ENCODE assay signal across 26 cellular contexts in the genomic region with DNA sequence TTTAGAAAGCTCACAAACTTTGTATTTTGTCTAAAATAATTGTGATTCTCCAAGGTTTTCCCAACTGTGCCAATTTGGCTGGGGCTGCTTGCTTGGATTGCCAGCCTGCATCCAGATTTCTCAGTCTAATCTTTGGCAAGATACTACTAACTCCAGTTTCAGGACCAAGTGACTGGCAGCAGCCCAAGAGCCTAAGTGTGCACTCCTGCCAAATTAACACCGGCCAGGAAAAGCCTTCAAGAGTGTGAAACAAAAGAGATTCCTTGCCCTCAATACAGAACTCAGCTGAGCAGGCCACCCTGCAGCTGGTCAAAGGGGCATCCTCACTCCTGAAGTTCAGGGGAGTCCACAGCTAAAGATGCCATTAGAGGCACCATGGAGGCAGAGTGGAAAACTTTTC.
DNase-seq lines count a peak whose midpoint lies in the region; ATAC-seq lines count a peak whose summit lies in the region.
"Had no signal": no experiment of that assay in that cellular context is flagged by ENCODE, and none has a peak within 500 bp of the region (broad histone marks: within the 10 kb centered on the region; RNA-seq: fewer than 3 reads in every experiment).

No MANE protein-coding gene starts in this region.

- intact Hi-C loops in Right ventricle myocardium superior (cut with DNase I) (no loop called here), cardiac septum (cut with DNase I) (no loop called here)

- no peak for ATAC-seq in Right ventricle myocardium superior (ENCODE audit: poor library complexity)
- no peak for ATAC-seq in natural killer cell treated with Interleukin-12 subunit alpha and Interleukin-12 subunit beta and Interleukin-15 and Interleukin-18, amount 100 ng/mL, for 72 hours
- no peak for ATAC-seq in GM19035 (IDR thresholded peaks at IDR 0.05; ENCODE audit: unreplicated experiment)
- no peak for ATAC-seq in HG03025 (IDR thresholded peaks at IDR 0.05; ENCODE audit: low FRiP score, unreplicated experiment)
- ATAC-seq: activated CD8-positive, alpha-beta T cell treated with anti-CD3 and anti-CD28 coated beads for 36 hours; esophagus mucosa; gastroesophageal sphincter; Panc1; stimulated activated memory B cell treated with anti-CD40 and anti-IgM and Interleukin-4, amounts not matched to agents 10 μg/mL and 1 μg/mL and 100 μg/mL, for 72 hours had no signal

- peaks cover 4% of the 10 kb centered on the region for H3K9me3 Mint-ChIP-seq in natural killer cell treated with Interleukin-12 subunit alpha and Interleukin-12 subunit beta and Interleukin-15 and Interleukin-18, amount 100 ng/mL, for 72 hours

- H3K4me3 Mint-ChIP-seq in natural killer cell treated with Interleukin-12 subunit alpha and Interleukin-12 subunit beta and Interleukin-15 and Interleukin-18, amount 100 ng/mL, for 72 hours: no peak overlapping the region
- H3K4me3 Mint-ChIP-seq: activated CD8-positive, alpha-beta T cell treated with anti-CD3 and anti-CD28 coated beads for 36 hours; activated naive CD8-positive, alpha-beta T cell; H9; stimulated activated memory B cell treated with anti-CD40 and anti-IgM and Interleukin-4, amounts not matched to agents 10 μg/mL and 1 μg/mL and 100 μg/mL, for 72 hours; T-helper 1 cell treated with Interleukin-12 subunit alpha and Interleukin-12 subunit beta and Interleukin-4 antibody, amounts not matched to agents 30 μg/mL and 1 μg/mL, for 36 hours had no signal

- peak; percentile 45 for DNase-seq in Right ventricle myocardium superior
- DNase-seq in cardiac septum (ENCODE audit: low spot score): no peak
- peak; percentile 67 for DNase-seq in astrocyte of the hippocampus (ENCODE audit: low read depth, low spot score)
- peak; percentile 69 for DNase-seq in inferior parietal cortex (ENCODE audit: extremely low spot score)
- DNase-seq in substantia nigra (lab: John Stamatoyannopoulos, UW): peak in 32 of 49 donors; percentile 1 to 63 (median 23)
- DNase-seq in natural killer cell treated with Interleukin-12 subunit alpha and Interleukin-12 subunit beta and Interleukin-15 and Interleukin-18, amount 100 ng/mL, for 72 hours (ENCODE audit: low spot score): no peak
- DNase-seq: activated CD4-positive, alpha-beta T cell treated with anti-CD3 and anti-CD28 coated beads for 1 hour; activated CD8-positive, alpha-beta T cell treated with anti-CD3 and anti-CD28 coated beads for 36 hours; COR-L47; H9; NCI-H187 treated with DMSO at 0.1 percent for 48 hours; NCI-H524; stimulated activated CD4-positive, alpha-beta T cell treated with anti-CD3 and anti-CD28 coated beads, Interleukin-4, amount 100 ng/mL, for 1 hour had no signal

- no peak overlapping the region for H3K27ac Mint-ChIP-seq in natural killer cell treated with Interleukin-12 subunit alpha and Interleukin-12 subunit beta and Interleukin-15 and Interleukin-18, amount 100 ng/mL, for 72 hours
- H3K27ac Mint-ChIP-seq: activated CD8-positive, alpha-beta T cell treated with anti-CD3 and anti-CD28 coated beads for 36 hours; activated naive CD8-positive, alpha-beta T cell; H9; stimulated activated memory B cell treated with anti-CD40 and anti-IgM and Interleukin-4, amounts not matched to agents 10 μg/mL and 1 μg/mL and 100 μg/mL, for 72 hours; T-helper 1 cell treated with Interleukin-12 subunit alpha and Interleukin-12 subunit beta and Interleukin-4 antibody, amounts not matched to agents 30 μg/mL and 1 μg/mL, for 36 hours had no signal

- H3K27me3 Mint-ChIP-seq in natural killer cell treated with Interleukin-12 subunit alpha and Interleukin-12 subunit beta and Interleukin-15 and Interleukin-18, amount 100 ng/mL, for 72 hours: peaks cover 9 to 11% of the 10 kb centered on the region in 2 donors
- H3K27me3 Mint-ChIP-seq: activated CD8-positive, alpha-beta T cell treated with anti-CD3 and anti-CD28 coated beads for 36 hours; brain; stimulated activated memory B cell treated with anti-CD40 and anti-IgM and Interleukin-4, amounts not matched to agents 10 μg/mL and 1 μg/mL and 100 μg/mL, for 72 hours had no signal

- H3K4me1 Mint-ChIP-seq in natural killer cell treated with Interleukin-12 subunit alpha and Interleukin-12 subunit beta and Interleukin-15 and Interleukin-18, amount 100 ng/mL, for 72 hours (ENCODE audit: low read depth in 2 of 2): no peaks in the 10 kb centered on the region
- H3K4me1 Mint-ChIP-seq: H9; stimulated activated memory B cell treated with anti-CD40 and anti-IgM and Interleukin-4, amounts not matched to agents 10 μg/mL and 1 μg/mL and 100 μg/mL, for 72 hours had no signal

- H3K36me3 Mint-ChIP-seq in natural killer cell treated with Interleukin-12 subunit alpha and Interleukin-12 subunit beta and Interleukin-15 and Interleukin-18, amount 100 ng/mL, for 72 hours: peaks cover 7% of the 10 kb centered on the region
- H3K36me3 Mint-ChIP-seq: stimulated activated memory B cell treated with anti-CD40 and anti-IgM and Interleukin-4, amounts not matched to agents 10 μg/mL and 1 μg/mL and 100 μg/mL, for 72 hours had no signal

- H3K27ac ChIP-seq in substantia nigra (ENCODE audit: low read depth, low read length, poor library complexity, severe bottlenecking): no peak overlapping the region
- H3K27ac ChIP-seq: coronary artery, neutrophil, SJSA1, thoracic aorta had no signal

Comparison
In these comparisons a context has a peak if more than half of its experiments do, and no peak if none do; other contexts are left out.
1. DNase-seq: peak in Right ventricle myocardium superior (single experiment), astrocyte of the hippocampus (single experiment), inferior parietal cortex (single experiment) and substantia nigra (32 of 49); none in cardiac septum (single experiment) and natural killer cell treated with Interleukin-12 subunit alpha and Interleukin-12 subunit beta and Interleukin-15 and Interleukin-18, amount 100 ng/mL, for 72 hours (single experiment).